1 cellular context compared by ENCODE assay signal in genomic region chr6:127518212-127518709, GRCh38.
TF ChIP-seq lines count a peak whose summit lies in the region.

No MANE protein-coding gene starts in this region.

TF ChIP-seq in WTC11, 78 proteins besides CTCF, POLR2A, EP300 and RAD21 (continued from another document):
- TF ChIP-seq ZNF532 (CRISPR knock-in tag; IDR thresholded peaks at IDR 0.05; ENCODE audit: borderline replicate concordance) (no peak), NR2C2 (CRISPR knock-in tag; IDR thresholded peaks at IDR 0.05) (no peak), ZNF425 (CRISPR knock-in tag; conservative IDR thresholded peaks at IDR 0.05) (no peak), NFE2L1 (CRISPR knock-in tag; IDR thresholded peaks at IDR 0.05) (no peak), ARID4B (CRISPR knock-in tag; IDR thresholded peaks at IDR 0.05; ENCODE audit: borderline replicate concordance) (no peak), FOXK1 (CRISPR knock-in tag; IDR thresholded peaks at IDR 0.05) (no peak), GTF2I (CRISPR knock-in tag; conservative IDR thresholded peaks at IDR 0.05) (no peak), MLX (CRISPR knock-in tag; IDR thresholded peaks at IDR 0.05) (no peak), USF1 (CRISPR knock-in tag; IDR thresholded peaks at IDR 0.05) (peak; percentile 78), PREB (CRISPR knock-in tag; IDR thresholded peaks at IDR 0.05; ENCODE audit: borderline replicate concordance) (no peak), USF2 (CRISPR knock-in tag; IDR thresholded peaks at IDR 0.05) (peak; percentile 86), GABPB1 (CRISPR knock-in tag; IDR thresholded peaks at IDR 0.05) (no peak), ZNF281 (CRISPR knock-in tag; IDR thresholded peaks at IDR 0.05) (no peak), E2F5 (CRISPR knock-in tag; IDR thresholded peaks at IDR 0.05) (no peak)
